In the genomic region with DNA sequence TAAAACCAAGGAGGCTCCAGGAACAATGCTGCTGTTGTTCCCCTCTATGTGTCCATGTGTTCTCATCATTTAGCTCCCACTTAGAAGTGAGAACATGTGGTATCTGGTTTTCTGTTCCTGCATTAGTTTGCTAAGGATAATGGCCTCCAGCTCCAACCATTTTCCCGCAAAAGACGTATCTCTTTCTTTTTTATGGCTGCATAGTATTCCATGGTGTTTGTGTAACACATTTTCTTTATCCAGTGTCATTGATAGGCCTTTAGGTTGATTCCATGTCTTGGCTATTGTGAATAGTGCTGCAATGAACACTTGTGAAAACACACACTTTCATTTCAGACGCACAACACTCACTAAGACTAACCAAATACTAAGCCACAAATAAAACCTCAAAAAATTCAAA, we compare ENCODE assay signal across 2 cellular contexts. TPM values are rescaled to one million over a fixed set of nuclear protein-coding genes. Genes with fewer than 3 reads are reported as not detected.
"Had no signal": no experiment of that assay in that cellular context is flagged by ENCODE, and none has a peak within 500 bp of the region (broad histone marks: within the 10 kb centered on the region; RNA-seq: fewer than 3 reads in every experiment).

No MANE protein-coding gene starts in this region.

RNA-seq across cellular contexts. Expression of gene PRSS50, which starts 21.9 kb away (rescaled TPM):
- total RNA-seq: G401, GM12878 had no signal

RNA-seq across cellular contexts. Expression of gene TMIE, which starts 38.4 kb away (rescaled TPM):
- total RNA-seq: G401, GM12878 had no signal
- polyA plus RNA-seq: GM12878 had no signal
